ENCODE assay signal across 11 cellular contexts in the genomic region with DNA sequence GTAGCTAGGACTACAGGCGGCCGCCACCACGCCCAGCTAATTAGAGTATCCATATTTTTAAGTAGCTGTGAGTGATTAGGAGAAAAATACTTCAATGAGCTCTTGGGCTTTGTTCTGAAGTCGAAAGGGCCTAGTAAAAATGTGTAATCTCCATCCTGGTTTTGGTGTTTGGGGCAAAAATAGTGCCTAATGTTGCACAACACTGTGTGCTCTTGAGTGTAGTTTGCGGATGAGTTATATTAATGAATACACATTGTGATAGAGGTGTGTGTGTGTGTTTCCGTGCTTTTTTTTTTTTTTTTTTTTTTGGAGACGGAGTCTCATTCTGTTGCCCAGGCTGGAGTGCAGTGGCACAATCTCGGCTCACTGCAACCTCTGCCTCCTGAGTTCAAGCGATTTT. TPM values are rescaled to one million over a fixed set of nuclear protein-coding genes. Genes with fewer than 3 reads are reported as not detected.
DNase-seq lines count a peak whose midpoint lies in the region; ATAC-seq, FAIRE-seq and TF ChIP-seq lines count a peak whose summit lies in the region.
"Had no signal": no experiment of that assay in that cellular context is flagged by ENCODE, and none has a peak within 500 bp of the region (broad histone marks: within the 10 kb centered on the region; RNA-seq: fewer than 3 reads in every experiment).

No MANE protein-coding gene starts in this region.

- in situ Hi-C loops in K562 (cut with MboI) = no loop called here
- in situ Hi-C loops in GM23248 (cut with MboI) = no loop called here

- intact Hi-C loops in K562 (cut with micrococcal nuclease) = no loop called here

- TF ChIP-seq RAD21 in K562 (CRISPR knock-in tag; conservative IDR thresholded peaks at IDR 0.05 in 1 of 2, IDR thresholded peaks at IDR 0.05 in 1 of 2) = no peak

- H3K9me3 ChIP-seq in K562 (replicated peaks; ENCODE audit: control insufficient read depth, insufficient read depth, low read depth, low read length) (no peaks in the 10 kb centered on the region), GM23248 (ENCODE audit: low read depth) (no peaks in the 10 kb centered on the region), right atrium auricular region (no peaks in the 10 kb centered on the region)

- H3K27ac ChIP-seq in K562 (ENCODE audit: extremely low read depth, low read depth, low read length) = no peak overlapping the region
- H3K27ac ChIP-seq in GM23248 = no peak overlapping the region
- H3K27ac ChIP-seq in right atrium auricular region = no peak overlapping the region

- no peaks in the 10 kb centered on the region for H3K9me1 ChIP-seq in K562 (ENCODE audit: control insufficient read depth, insufficient read depth, low read length)

- no peaks in the 10 kb centered on the region for H4K20me1 ChIP-seq in K562 (replicated peaks; ENCODE audit: control insufficient read depth, insufficient read depth, low read length)
- H4K20me1 ChIP-seq in GM23248 (ENCODE audit: insufficient read depth) = no peaks in the 10 kb centered on the region

- CTCF ChIA-PET in K562 (lab: Yijun Ruan, JAX; ENCODE audit: low intra/inter-chr PET ratio) = no interaction called here

- H2AFZ ChIP-seq in K562 (ENCODE audit: low read depth, low read length) (no peak overlapping the region), GM23248 (no peak overlapping the region)
- H2AFZ ChIP-seq: GM23338 had no signal

- FAIRE-seq in K562 (lab: Jason Lieb, UNC) = no peak

- BruUV-seq in K562 (replicated peaks; lab: Mats Ljungman, UMichigan) = no TSS peak

- peaks cover 28% of the 10 kb centered on the region for H3F3A ChIP-seq in GM23248 (ENCODE audit: insufficient read depth)

- peaks cover 36 to 51% of the 10 kb centered on the region in 2 experiments for H3K4me1 ChIP-seq in K562 (replicated peaks in 1 of 2; ENCODE audit: control insufficient read depth in 2 of 2, insufficient read depth in 2 of 2, low read length in 2 of 2)
- peaks cover 18% of the 10 kb centered on the region for H3K4me1 ChIP-seq in GM23248 (ENCODE audit: insufficient read depth)
- peaks cover 5 to 27% of the 10 kb centered on the region in 2 donors for H3K4me1 ChIP-seq in right atrium auricular region

- TF ChIP-seq POLR2A in K562 (conservative IDR thresholded peaks at IDR 0.05) = no peak

- 85% methylated on average over 7 of the region's 9 CpGs for WGBS in K562 (ENCODE audit: insufficient coverage, low coverage, missing lambda C conversion rate)
- 85 to 89% methylated on average over 8 to 9 of the region's 9 CpGs for WGBS in GM23248 (ENCODE audit: low coverage in 1 of 2, low lambda C conversion rate in 2 of 2, missing lambda C conversion rate in 2 of 2), 2 experiments

- H3K9ac ChIP-seq in K562 (ENCODE audit: insufficient read depth in 1 of 2, low read depth in 2 of 2, low read length in 2 of 2) (no peak overlapping the region), GM23248 (no peak overlapping the region)

- H3K4me2 ChIP-seq in K562 (ENCODE audit: insufficient read depth, low read length) = no peak overlapping the region
- no peak overlapping the region for H3K4me2 ChIP-seq in GM23248 (ENCODE audit: unreplicated experiment)
- H3K4me2 ChIP-seq: GM23338 had no signal

- no peaks in the 10 kb centered on the region for H3K27me3 ChIP-seq in K562 (ENCODE audit: control insufficient read depth in 2 of 2, insufficient read depth in 2 of 2, low read length in 2 of 2)
- H3K27me3 ChIP-seq in GM23248 (replicated peaks; ENCODE audit: insufficient read depth) = no peaks in the 10 kb centered on the region
- H3K27me3 ChIP-seq in right atrium auricular region = no peaks in the 10 kb centered on the region

- ATAC-seq in K562 = no peak
- no peak for ATAC-seq in HG02973 (IDR thresholded peaks at IDR 0.05; ENCODE audit: unreplicated experiment)
- ATAC-seq in HG03159 (IDR thresholded peaks at IDR 0.05; ENCODE audit: unreplicated experiment) = no peak
- ATAC-seq: GM23338 had no signal

- POLR2A ChIA-PET in K562 (lab: Yijun Ruan, JAX) = interaction anchor here (1.0 to 15.7 kb wide), 6 partner anchors 6 to 100 kb away, joined by 3 to 159 read pairs (median 4); no protein-coding TSS in a partner anchor

- H3K79me2 ChIP-seq in K562 (ENCODE audit: control insufficient read depth, insufficient read depth, low read length) (peaks cover 15% of the 10 kb centered on the region), GM23248 (ENCODE audit: insufficient read depth) (no peaks in the 10 kb centered on the region)

- no peaks in the 10 kb centered on the region for H3K9me2 ChIP-seq in GM23248 (ENCODE audit: insufficient read depth)

- H3K36me3 ChIP-seq in K562 (ENCODE audit: control insufficient read depth, insufficient read depth, low read length) (no peaks in the 10 kb centered on the region), GM23248 (ENCODE audit: low read depth) (no peaks in the 10 kb centered on the region), right atrium auricular region (no peaks in the 10 kb centered on the region)

- TF ChIP-seq CTCF in K562 (IDR thresholded peaks at IDR 0.05 in 2 of 3, conservative IDR thresholded peaks at IDR 0.05 in 1 of 3; ENCODE audit: insufficient read depth in 2 of 3, low read depth in 1 of 3, low read length in 3 of 3) (no peak), right atrium auricular region (IDR thresholded peaks at IDR 0.05) (no peak)

- no peak for TF ChIP-seq EP300 in K562 (IDR thresholded peaks at IDR 0.05; ENCODE audit: low read length)

- H3K4me3 ChIP-seq in K562 (no peak overlapping the region), GM23248 (no peak overlapping the region), right atrium auricular region (no peak overlapping the region)
- H3K4me3 ChIP-seq: GM23338 had no signal

- DNase-seq in SIG-M5 treated with dmso at 0.1 percent for 504 hours (lab: John Stamatoyannopoulos, UW; ENCODE audit: unreplicated experiment) (peak; percentile 49), SIG-M5 (lab: John Stamatoyannopoulos, UW) (no peak), MV-4-11 (lab: John Stamatoyannopoulos, UW) (peak; percentile 38), K562 (ENCODE audit: extremely low read depth in 1 of 4, low spot score in 3 of 4) (no peak), GM23248 (no peak), right atrium auricular region (ENCODE audit: low spot score) (no peak)
- DNase-seq: DMS53, H7 had no signal

TF ChIP-seq in K562, 482 proteins besides CTCF, POLR2A, EP300 and RAD21 (continues in another document):
- TF ChIP-seq ZBTB33 (CRISPR knock-in tag; IDR thresholded peaks at IDR 0.05) (peak; percentile 63), CEBPG (CRISPR knock-in tag; IDR thresholded peaks at IDR 0.05) (no peak), CEBPG (tag; conservative IDR thresholded peaks at IDR 0.05 in 1 of 2, IDR thresholded peaks at IDR 0.05 in 1 of 2) (peak in 1 of 2 experiments; percentile 10; a peak in 1 of 4 replicates), DNMT1 (IDR thresholded peaks at IDR 0.05) (no peak), HDAC2 (IDR thresholded peaks at IDR 0.05) (no peak)
- TF ChIP-seq, protein P1, sequence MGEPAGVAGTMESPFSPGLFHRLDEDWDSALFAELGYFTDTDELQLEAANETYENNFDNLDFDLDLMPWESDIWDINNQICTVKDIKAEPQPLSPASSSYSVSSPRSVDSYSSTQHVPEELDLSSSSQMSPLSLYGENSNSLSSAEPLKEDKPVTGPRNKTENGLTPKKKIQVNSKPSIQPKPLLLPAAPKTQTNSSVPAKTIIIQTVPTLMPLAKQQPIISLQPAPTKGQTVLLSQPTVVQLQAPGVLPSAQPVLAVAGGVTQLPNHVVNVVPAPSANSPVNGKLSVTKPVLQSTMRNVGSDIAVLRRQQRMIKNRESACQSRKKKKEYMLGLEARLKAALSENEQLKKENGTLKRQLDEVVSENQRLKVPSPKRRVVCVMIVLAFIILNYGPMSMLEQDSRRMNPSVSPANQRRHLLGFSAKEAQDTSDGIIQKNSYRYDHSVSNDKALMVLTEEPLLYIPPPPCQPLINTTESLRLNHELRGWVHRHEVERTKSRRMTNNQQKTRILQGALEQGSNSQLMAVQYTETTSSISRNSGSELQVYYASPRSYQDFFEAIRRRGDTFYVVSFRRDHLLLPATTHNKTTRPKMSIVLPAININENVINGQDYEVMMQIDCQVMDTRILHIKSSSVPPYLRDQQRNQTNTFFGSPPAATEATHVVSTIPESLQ (CRISPR knock-in tag; IDR thresholded peaks at IDR 0.05) = no peak

RNA-seq across cellular contexts. Expression of gene ARID1A, which starts 6.3 kb away (rescaled TPM):
- total RNA-seq in K562 (2011; cell fraction: chromatin; rRNA removed; ENCODE audit: low replicate concordance) = 233 and 329 TPM in 2 replicates
- 114 and 132 TPM in 2 replicates for total RNA-seq in K562 (2011; cell fraction: nucleolus; rRNA removed)
- total RNA-seq in K562 (2011; cell fraction: nucleoplasm; rRNA removed) = 181 and 229 TPM in 2 replicates
- 22.1 and 28.9 TPM in 2 replicates for total RNA-seq in K562 (2014; rRNA removed)
- total RNA-seq in K562 (2014; rRNA removed; fragmentation: Illumina TruSeq; extraction: Trizol) = 23.9 and 24.6 TPM in 2 replicates
- total RNA-seq in K562 (2015; rRNA removed; fragmentation: Illumina TruSeq; extraction: Trizol) = 22.5 and 25.3 TPM in 2 replicates
- total RNA-seq in K562 (2021) = 74.6 and 88.3 TPM in 2 replicates
- polyA plus RNA-seq in K562 (2011; rRNA removed) = 12.9 and 27.1 TPM in 2 replicates
- polyA plus RNA-seq in K562 (2011; cell fraction: cytosol; rRNA removed) = 20.1 and 23.5 TPM in 2 replicates
- 59.8 and 83.5 TPM in 2 replicates for polyA plus RNA-seq in K562 (2011; cell fraction: nucleus; rRNA removed)
- 54.3 and 62.2 TPM in 2 replicates for polyA plus RNA-seq in K562 (2012)
- 70.1 and 79.0 TPM in 2 replicates for polyA plus RNA-seq in K562 (2014; fragmentation: Illumina TruSeq; extraction: Trizol)
- polyA plus RNA-seq in K562 (2014; fragmentation: Nextera tagmentation; extraction: Ambion mirVana) = 10 to 100 TPM in 1 of 2 experiments, 1 to 10 TPM in 1; 8.3 to 20.2 TPM
- 38.6 and 38.7 TPM in 2 replicates for polyA plus RNA-seq in K562 (2014; rRNA removed)
- 35.4 and 49.8 TPM in 2 replicates for polyA minus RNA-seq in K562 (2011; rRNA and poly(A)+ RNA removed)
- 61.6 and 92.0 TPM in 2 replicates for polyA minus RNA-seq in K562 (2011; cell fraction: cytosol; rRNA and poly(A)+ RNA removed)
- 27.9 and 38.8 TPM in 2 replicates for polyA minus RNA-seq in K562 (2011; cell fraction: nucleus; rRNA and poly(A)+ RNA removed)
- total RNA-seq in GM23248 (2014; rRNA removed; shearing (Covaris generic)) = 11.6 and 13.4 TPM in 2 replicates
- 8.2 and 9.4 TPM in 2 replicates for polyA plus RNA-seq in GM23248 (2016; fragmentation: Nextera tagmentation; extraction: Ambion mirVana)
- total RNA-seq in right atrium auricular region = 10 to 100 TPM; 32.7 to 48.8 TPM

Comparison
In these comparisons a context has a peak if more than half of its experiments do, and no peak if none do; other contexts are left out.
1. DNase-seq: peak in SIG-M5 treated with dmso at 0.1 percent for 504 hours (single experiment) and MV-4-11 (single experiment); none in SIG-M5 (single experiment), K562 (0 of 4), GM23248 (single experiment) and right atrium auricular region (single experiment).